22 cellular contexts compared by ENCODE assay signal in genomic region chr4:187271848-187272247, GRCh38.
"Had no signal": no experiment of that assay in that cellular context is flagged by ENCODE, and none has a peak within 500 bp of the region (broad histone marks: within the 10 kb centered on the region; RNA-seq: fewer than 3 reads in every experiment).

No MANE protein-coding gene starts in this region.

- H3K27ac ChIP-seq: HL-60, KMS-11 had no signal

- ATAC-seq: T-cell had no signal

- H3K9me3 ChIP-seq: SK-N-SH had no signal

- H3K4me2 ChIP-seq: KMS-11, SK-N-SH had no signal

- FAIRE-seq: RCC 7860 had no signal

- H3K9ac ChIP-seq: KMS-11, SK-N-SH had no signal

- DNase-seq: Kasumi-1, MM.1S, NCI-H1092 treated with DMSO at 0.1 percent for 48 hours, NCI-H1436, NCI-H187, NCI-H2029, NCI-H2081 treated with DMSO at 0.1 percent for 48 hours, NCI-H2171, NCI-H226, NCI-H446, NCI-H510A, NCI-H524 treated with DMSO at 0.1 percent for 48 hours, NCI-H69, NCI-H774, Right ventricle myocardium superior, RPMI8226, SK-N-SH, SW 1271, T-cell had no signal
